15 cellular contexts compared by ENCODE assay signal in genomic region chr12:104479141-104479662, GRCh38. TPM values are rescaled to one million over a fixed set of nuclear protein-coding genes. Genes with fewer than 3 reads are reported as not detected.
A peak's percentile ranks its signal among the peaks of the same experiment; 100 is the strongest.
DNase-seq lines count a peak whose midpoint lies in the region; ATAC-seq lines count a peak whose summit lies in the region.
"Had no signal": no experiment of that assay in that cellular context is flagged by ENCODE, and none has a peak within 500 bp of the region (broad histone marks: within the 10 kb centered on the region; RNA-seq: fewer than 3 reads in every experiment).

No MANE protein-coding gene starts in this region.

- H3K9me3 Mint-ChIP-seq in CD4-positive, CD25-positive, alpha-beta regulatory T cell, result no peaks in the 10 kb centered on the region
- no peaks in the 10 kb centered on the region for H3K9me3 Mint-ChIP-seq in IgD-negative memory B cell
- no peaks in the 10 kb centered on the region for H3K9me3 Mint-ChIP-seq in activated naive CD8-positive, alpha-beta T cell treated with anti-CD3 and anti-CD28 coated beads for 36 hours
- H3K9me3 Mint-ChIP-seq in naive thymus-derived CD8-positive, alpha-beta T cell, result no peaks in the 10 kb centered on the region
- H3K9me3 Mint-ChIP-seq: H9 had no signal

- peaks cover 37 to 91% (median 73%) of the 10 kb centered on the region in 4 donors for H3K4me1 Mint-ChIP-seq in CD4-positive, CD25-positive, alpha-beta regulatory T cell
- peaks cover 32 to 72% (median 51%) of the 10 kb centered on the region in 3 donors for H3K4me1 Mint-ChIP-seq in IgD-negative memory B cell
- H3K4me1 Mint-ChIP-seq in activated naive CD8-positive, alpha-beta T cell treated with anti-CD3 and anti-CD28 coated beads for 36 hours, result peaks cover 58% of the 10 kb centered on the region
- peaks cover 31 to 89% (median 86%) of the 10 kb centered on the region in 4 donors for H3K4me1 Mint-ChIP-seq in naive thymus-derived CD8-positive, alpha-beta T cell

- H3K9me3 ChIP-seq in CD4-positive, CD25-positive, alpha-beta regulatory T cell (ENCODE audit: control insufficient read depth in 2 of 2, low read length in 2 of 2), result no peaks in the 10 kb centered on the region
- no peaks in the 10 kb centered on the region for H3K9me3 ChIP-seq in trophoblast cell (ENCODE audit: insufficient read depth, low read depth, low read length)
- H3K9me3 ChIP-seq: body of pancreas, psoas muscle had no signal

- H2BK12ac ChIP-seq in trophoblast cell (ENCODE audit: low read length), result no peak overlapping the region

- no peak overlapping the region for H3K23ac ChIP-seq in trophoblast cell (ENCODE audit: low read length)

- no peak overlapping the region for H2BK5ac ChIP-seq in trophoblast cell (ENCODE audit: low read depth, low read length, poor library complexity)

- no peaks in the 10 kb centered on the region for H3K27me3 Mint-ChIP-seq in CD4-positive, CD25-positive, alpha-beta regulatory T cell
- no peaks in the 10 kb centered on the region for H3K27me3 Mint-ChIP-seq in IgD-negative memory B cell
- no peaks in the 10 kb centered on the region for H3K27me3 Mint-ChIP-seq in activated naive CD8-positive, alpha-beta T cell treated with anti-CD3 and anti-CD28 coated beads for 36 hours
- H3K27me3 Mint-ChIP-seq in naive thymus-derived CD8-positive, alpha-beta T cell, result no peaks in the 10 kb centered on the region

- H2AK5ac ChIP-seq in trophoblast cell (ENCODE audit: low read length), result no peak overlapping the region

- H3K4me3 ChIP-seq in CD4-positive, CD25-positive, alpha-beta regulatory T cell (ENCODE audit: low read depth, low read length), result peak overlapping the region; percentile 81
- no peak overlapping the region for H3K4me3 ChIP-seq in trophoblast cell (ENCODE audit: low read depth, low read length)
- H3K4me3 ChIP-seq: body of pancreas, psoas muscle had no signal

- no peak overlapping the region for H3K14ac ChIP-seq in trophoblast cell (ENCODE audit: low read length)

- H3K4me2 ChIP-seq in trophoblast cell (ENCODE audit: low read length), result no peak overlapping the region

- no peak for DNase-seq in CD4-positive, CD25-positive, alpha-beta regulatory T cell
- no peak for DNase-seq in activated naive CD8-positive, alpha-beta T cell treated with anti-CD3 and anti-CD28 coated beads for 36 hours
- DNase-seq in naive thymus-derived CD8-positive, alpha-beta T cell, result no peak
- DNase-seq in GDM1 (lab: John Stamatoyannopoulos, UW) (no peak), trophoblast cell (no peak)
- DNase-seq: body of pancreas; H9; NCI-H2081; NCI-H82; psoas muscle; SHP77 treated with DMSO at 0.1 percent for 48 hours; stimulated activated CD8-positive, alpha-beta memory T cell treated with anti-CD3 and anti-CD28 coated beads, Interleukin-4, amount 100 ng/mL, for 48 hours had no signal

- POLR2A ChIA-PET in naive thymus-derived CD8-positive, alpha-beta T cell (lab: Charles Lee), result interaction anchor here (0.8 to 1.8 kb wide), 2 partner anchors 16 to 22 kb away, joined by 3 to 5 read pairs; no protein-coding TSS in a partner anchor

- peaks cover 2% of the 10 kb centered on the region for H3K79me2 ChIP-seq in trophoblast cell (ENCODE audit: control insufficient read depth, insufficient read depth, low read length, poor library complexity)

- no peak overlapping the region for H4K12ac ChIP-seq in trophoblast cell (ENCODE audit: low read depth, low read length)

- H3K4me1 ChIP-seq in CD4-positive, CD25-positive, alpha-beta regulatory T cell (ENCODE audit: control insufficient read depth, insufficient read depth, low read length, poor library complexity, severe bottlenecking), result peaks cover 93% of the 10 kb centered on the region
- H3K4me1 ChIP-seq in trophoblast cell (ENCODE audit: control insufficient read depth in 1 of 2, insufficient read depth in 2 of 2, low read length in 2 of 2), result no peaks in the 10 kb centered on the region
- H3K4me1 ChIP-seq: psoas muscle had no signal

- no peak for ATAC-seq in CD4-positive, CD25-positive, alpha-beta regulatory T cell (ENCODE audit: low read depth in 2 of 2)
- ATAC-seq in naive thymus-derived CD8-positive, alpha-beta T cell, result no peak
- no peak for ATAC-seq in esophagus mucosa
- no peak for ATAC-seq in HG03045 (IDR thresholded peaks at IDR 0.05; ENCODE audit: unreplicated experiment)
- ATAC-seq: body of pancreas had no signal

- H3K27ac ChIP-seq in CD4-positive, CD25-positive, alpha-beta regulatory T cell (ENCODE audit: insufficient read depth, low read length, poor library complexity, severe bottlenecking), result peak overlapping the region; percentile 79
- H3K27ac ChIP-seq in trophoblast cell (ENCODE audit: low read depth, low read length), result no peak overlapping the region
- H3K27ac ChIP-seq: psoas muscle had no signal

- no CpG with 5 or more reads among the region's 3 CpGs for whole genome bisulfite sequencing in trophoblast cell (ENCODE audit: extremely low coverage, insufficient coverage, insufficient read length)

- H3K4me3 Mint-ChIP-seq in CD4-positive, CD25-positive, alpha-beta regulatory T cell, result peak overlapping the region; percentile 33 to 95 (median 76)
- H3K4me3 Mint-ChIP-seq in IgD-negative memory B cell, result peak overlapping the region in 1 of 4 donors; percentile 97
- H3K4me3 Mint-ChIP-seq in activated naive CD8-positive, alpha-beta T cell treated with anti-CD3 and anti-CD28 coated beads for 36 hours, result no peak overlapping the region
- H3K4me3 Mint-ChIP-seq in naive thymus-derived CD8-positive, alpha-beta T cell, result peak overlapping the region in 6 of 10 donors; percentile 25 to 91 (median 63)
- H3K4me3 Mint-ChIP-seq: H9 had no signal

- no peak overlapping the region for H3K9ac ChIP-seq in trophoblast cell (ENCODE audit: low read length)

- no peak overlapping the region for H4K8ac ChIP-seq in trophoblast cell (ENCODE audit: low read depth, low read length)

- peaks cover 31% of the 10 kb centered on the region for H3K36me3 Mint-ChIP-seq in CD4-positive, CD25-positive, alpha-beta regulatory T cell
- peaks cover 4% of the 10 kb centered on the region for H3K36me3 Mint-ChIP-seq in IgD-negative memory B cell
- H3K36me3 Mint-ChIP-seq in activated naive CD8-positive, alpha-beta T cell treated with anti-CD3 and anti-CD28 coated beads for 36 hours, result peaks cover 30% of the 10 kb centered on the region
- peaks cover 0 to 5% (median 0%) of the 10 kb centered on the region in 3 donors for H3K36me3 Mint-ChIP-seq in naive thymus-derived CD8-positive, alpha-beta T cell

- H3K79me1 ChIP-seq in trophoblast cell (ENCODE audit: low read length), result no peaks in the 10 kb centered on the region

- no peak overlapping the region for H2BK120ac ChIP-seq in trophoblast cell (ENCODE audit: insufficient read depth, low read length, poor library complexity)

- no peaks in the 10 kb centered on the region for H3K27me3 ChIP-seq in CD4-positive, CD25-positive, alpha-beta regulatory T cell (ENCODE audit: control insufficient read depth, insufficient read depth, low read length)
- H3K27me3 ChIP-seq in trophoblast cell (ENCODE audit: insufficient read depth, low read length), result no peaks in the 10 kb centered on the region
- H3K27me3 ChIP-seq: body of pancreas had no signal

- no peak overlapping the region for H2AFZ ChIP-seq in trophoblast cell (ENCODE audit: insufficient read depth, low read length, poor library complexity)

- H3K27ac Mint-ChIP-seq in CD4-positive, CD25-positive, alpha-beta regulatory T cell, result peak overlapping the region; percentile 86 to 99 (median 97)
- peak overlapping the region; percentile 70 to 90 (median 88) for H3K27ac Mint-ChIP-seq in IgD-negative memory B cell
- peak overlapping the region; percentile 92 for H3K27ac Mint-ChIP-seq in activated naive CD8-positive, alpha-beta T cell treated with anti-CD3 and anti-CD28 coated beads for 36 hours
- peak overlapping the region in 7 of 10 donors; percentile 41 to 97 (median 95) for H3K27ac Mint-ChIP-seq in naive thymus-derived CD8-positive, alpha-beta T cell
- H3K27ac Mint-ChIP-seq: H9 had no signal

- no peak overlapping the region for H4K91ac ChIP-seq in trophoblast cell (ENCODE audit: low read depth, low read length)

- no peak overlapping the region for H3K18ac ChIP-seq in trophoblast cell (ENCODE audit: low read length)

- peaks cover 11% of the 10 kb centered on the region for H3K36me3 ChIP-seq in CD4-positive, CD25-positive, alpha-beta regulatory T cell (ENCODE audit: control insufficient read depth, insufficient read depth, low read length)
- peaks cover 0 to 5% of the 10 kb centered on the region in 2 experiments for H3K36me3 ChIP-seq in trophoblast cell (ENCODE audit: control insufficient read depth in 1 of 2, insufficient read depth in 2 of 2, low read length in 2 of 2)

- H3K4ac ChIP-seq in trophoblast cell (ENCODE audit: low read depth, low read length), result no peak overlapping the region

RNA-seq across cellular contexts. Expression of gene CHST11, which starts 22.5 kb away (rescaled TPM):
- total RNA-seq in CD4-positive, CD25-positive, alpha-beta regulatory T cell, result 192 TPM
- polyA plus RNA-seq in CD4-positive, CD25-positive, alpha-beta regulatory T cell, result 100 to 1,000 TPM in 2 of 4 donors, 10 to 100 TPM in 2; 70.2 to 114 (median 99.5) TPM
- polyA plus RNA-seq in IgD-negative memory B cell, result 41.7 TPM
- total RNA-seq in activated naive CD8-positive, alpha-beta T cell treated with anti-CD3 and anti-CD28 coated beads for 36 hours, result 10 to 100 TPM; 19.1 to 21.9 TPM
- 10 to 100 TPM; 26.8 to 28.4 TPM for total RNA-seq in naive thymus-derived CD8-positive, alpha-beta T cell
- polyA plus RNA-seq in naive thymus-derived CD8-positive, alpha-beta T cell, result 10 to 100 TPM; 23.1 to 35.6 (median 26.1) TPM
- 7.3 TPM for total RNA-seq in esophagus mucosa
- polyA plus RNA-seq in trophoblast cell (2013), result 22.6 and 22.9 TPM in 2 replicates
